ENCODE assay signal across 18 cellular contexts in the genomic region with DNA sequence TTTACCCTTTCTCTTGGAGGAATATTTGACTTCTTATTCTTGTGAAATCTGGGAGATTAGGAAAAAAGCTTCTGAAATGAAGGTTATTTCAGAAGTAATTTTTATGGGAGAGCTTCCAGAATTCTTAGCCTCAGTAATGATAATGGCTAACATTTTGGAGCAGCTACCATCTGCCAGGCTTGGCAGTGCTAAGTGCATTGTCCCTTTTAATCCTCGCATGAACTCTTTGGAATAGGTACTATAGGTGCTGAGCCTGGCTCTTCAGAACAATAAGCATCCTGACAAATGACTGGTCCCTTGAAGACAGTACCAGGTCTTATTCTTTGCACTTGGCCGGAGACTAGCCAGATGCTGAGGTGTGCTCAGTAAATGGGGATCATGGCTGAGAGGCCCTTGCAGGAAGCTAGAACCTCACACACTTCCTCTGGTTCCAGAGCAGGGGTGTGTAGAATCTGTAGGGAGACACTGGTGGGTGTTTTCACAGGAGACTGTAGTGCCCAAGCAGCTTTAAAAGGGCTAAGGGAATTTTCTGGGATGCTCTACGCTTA.
"Had no signal": no experiment of that assay in that cellular context is flagged by ENCODE, and none has a peak within 500 bp of the region (broad histone marks: within the 10 kb centered on the region; RNA-seq: fewer than 3 reads in every experiment).

No MANE protein-coding gene starts in this region.

- ATAC-seq: HepG2 had no signal

- DNase-seq: IMR-90, Karpas-422, KG1, MG63, NCI-H1092, NCI-H1105 treated with DMSO at 0.1 percent for 48 hours, NCI-H1417 treated with DMSO at 0.1 percent for 48 hours, NCI-H146, NCI-H187 treated with DMSO at 0.1 percent for 48 hours, NCI-H2029 treated with DMSO at 0.1 percent for 48 hours, NCI-H2171, NCI-H226, NCI-H510A, NCI-H524 treated with DMSO at 0.1 percent for 48 hours, Right ventricle myocardium superior, RPMI8226, SIG-M5 had no signal
